Comparison of ENCODE assay signal across 13 cellular contexts in the genomic region with DNA sequence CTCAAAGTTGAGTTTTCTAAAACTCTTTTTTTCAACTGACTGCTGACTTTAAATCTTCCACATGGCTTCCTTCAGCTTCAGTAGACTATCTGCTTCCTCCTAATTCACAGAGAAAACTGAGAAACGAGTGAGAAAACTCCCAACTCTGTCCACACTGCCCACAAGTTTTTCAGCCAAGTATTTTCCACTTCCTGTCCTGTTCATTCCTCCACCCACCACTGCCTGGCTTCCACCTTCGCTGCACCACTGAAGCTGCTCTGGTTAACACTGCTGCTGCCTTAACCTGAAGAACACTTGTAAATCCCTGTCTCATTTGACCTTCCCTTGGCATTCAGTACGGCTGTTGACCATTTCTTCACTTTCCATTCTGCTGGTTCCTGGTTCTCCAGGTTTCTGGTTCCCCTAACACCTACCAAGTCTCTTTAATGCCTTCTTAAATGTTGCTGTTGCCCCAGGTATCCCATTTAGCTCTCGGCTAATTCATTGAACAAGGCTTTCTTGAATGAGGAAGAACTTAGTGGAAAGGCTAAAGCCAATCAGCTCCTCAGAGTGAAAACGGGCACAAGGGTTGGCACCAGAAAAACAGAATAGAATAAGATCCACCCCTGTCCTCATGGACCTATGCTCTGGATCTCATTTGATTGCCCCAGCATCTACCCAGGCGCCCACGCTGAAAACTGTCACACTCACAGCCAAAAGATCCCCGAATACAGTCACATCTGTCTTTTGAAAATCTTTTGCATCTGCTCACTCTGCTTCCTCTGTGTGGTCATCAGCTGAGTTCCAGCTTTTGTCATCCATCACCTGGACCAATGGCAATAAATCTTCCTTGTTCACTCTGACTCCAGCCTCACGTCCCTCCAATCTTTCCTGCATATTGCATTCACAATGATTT.
DNase-seq lines count a peak whose midpoint lies in the region; ATAC-seq, FAIRE-seq and TF ChIP-seq lines count a peak whose summit lies in the region.
"Had no signal": no experiment of that assay in that cellular context is flagged by ENCODE, and none has a peak within 500 bp of the region (broad histone marks: within the 10 kb centered on the region; RNA-seq: fewer than 3 reads in every experiment).

No MANE protein-coding gene starts in this region.

- H3K36me3 Mint-ChIP-seq in GM23338 (ENCODE audit: low read depth) (no peaks in the 10 kb centered on the region), T-helper 17 cell (ENCODE audit: low read depth) (no peaks in the 10 kb centered on the region)

- H3K4me3 ChIP-seq in GM23338, result no peak overlapping the region
- H3K4me3 ChIP-seq in mucosa of descending colon, result no peak overlapping the region
- H3K4me3 ChIP-seq in PC-3 (ENCODE audit: low read length), result no peak overlapping the region
- H3K4me3 ChIP-seq: body of pancreas, gastrocnemius medialis had no signal

- H3K4me1 ChIP-seq in GM23338 (ENCODE audit: insufficient read depth) (no peaks in the 10 kb centered on the region), mucosa of descending colon (ENCODE audit: low read depth) (no peaks in the 10 kb centered on the region), PC-3 (ENCODE audit: insufficient read depth, low read length) (no peaks in the 10 kb centered on the region)
- H3K4me1 ChIP-seq: body of pancreas, gastrocnemius medialis had no signal

- no peaks in the 10 kb centered on the region for H3K27me3 ChIP-seq in GM23338 (ENCODE audit: insufficient read depth)
- no peaks in the 10 kb centered on the region for H3K27me3 ChIP-seq in PC-3 (ENCODE audit: low read length)
- H3K27me3 ChIP-seq: body of pancreas, gastrocnemius medialis had no signal

- H3K79me2 ChIP-seq in GM23338 (replicated peaks; ENCODE audit: insufficient read depth), result no peaks in the 10 kb centered on the region
- H3K79me2 ChIP-seq in PC-3 (ENCODE audit: low read length), result no peaks in the 10 kb centered on the region

- intact Hi-C loops in mucosa of descending colon (cut with DNase I, micrococcal nuclease) (no loop called here), PC-3 (cut with micrococcal nuclease) (no loop called here), left cardiac atrium (cut with DNase I) (no loop called here)

- POLR2A ChIA-PET in PC-3 (lab: Charles Lee; ENCODE audit: unreplicated experiment), result no interaction called here

- H3K4me2 ChIP-seq in GM23338 (no peak overlapping the region), PC-3 (ENCODE audit: low read length) (no peak overlapping the region)

- no peak overlapping the region for H3K9ac ChIP-seq in PC-3 (ENCODE audit: low read length)

- no peak overlapping the region for H3K4me3 Mint-ChIP-seq in GM23338
- no peak overlapping the region for H3K4me3 Mint-ChIP-seq in T-helper 17 cell

- H4K20me1 ChIP-seq in GM23338 (replicated peaks; ENCODE audit: insufficient read depth) (no peaks in the 10 kb centered on the region), PC-3 (ENCODE audit: low read length) (no peaks in the 10 kb centered on the region)

- H3K9me3 Mint-ChIP-seq in GM23338, result no peaks in the 10 kb centered on the region

- CTCF ChIA-PET in PC-3 (lab: Charles Lee), result no interaction called here

- peaks cover 6% of the 10 kb centered on the region for H3K27me3 Mint-ChIP-seq in GM23338 (ENCODE audit: insufficient read depth, low read depth, poor library complexity)
- H3K27me3 Mint-ChIP-seq in T-helper 17 cell, result no peaks in the 10 kb centered on the region

- TF ChIP-seq CTCF in GM23338 (conservative IDR thresholded peaks at IDR 0.05; ENCODE audit: low read depth in 2 of 2), result no peak
- TF ChIP-seq CTCF in mucosa of descending colon (IDR thresholded peaks at IDR 0.05), result no peak
- no peak for TF ChIP-seq CTCF in PC-3 (conservative IDR thresholded peaks at IDR 0.05; ENCODE audit: low read depth, low read length)

- H3K9me3 ChIP-seq in T-helper 17 cell (ENCODE audit: control insufficient read depth, low read length, poor library complexity, severe bottlenecking) (no peaks in the 10 kb centered on the region), mucosa of descending colon (no peaks in the 10 kb centered on the region), PC-3 (ENCODE audit: low read length) (no peaks in the 10 kb centered on the region)
- H3K9me3 ChIP-seq: body of pancreas, gastrocnemius medialis had no signal

- no TSS peak for BruUV-seq in PC-3 (replicated peaks; lab: Mats Ljungman, UMichigan)

- H3F3A ChIP-seq in GM23338 (replicated peaks; ENCODE audit: low read depth), result no peaks in the 10 kb centered on the region
- no peaks in the 10 kb centered on the region for H3F3A ChIP-seq in PC-3 (ENCODE audit: low read length, unreplicated experiment)

- no peak overlapping the region for H3K27ac ChIP-seq in GM23338 (ENCODE audit: low read depth)
- H3K27ac ChIP-seq in PC-3 (ENCODE audit: low read length), result no peak overlapping the region
- H3K27ac ChIP-seq: body of pancreas, gastrocnemius medialis had no signal

- no peaks in the 10 kb centered on the region for H3K36me3 ChIP-seq in GM23338 (ENCODE audit: insufficient read depth)
- no peaks in the 10 kb centered on the region for H3K36me3 ChIP-seq in mucosa of descending colon (ENCODE audit: low read depth)
- H3K36me3 ChIP-seq in PC-3 (ENCODE audit: low read depth, low read length), result no peaks in the 10 kb centered on the region
- H3K36me3 ChIP-seq: gastrocnemius medialis had no signal

- no peak overlapping the region for H3K27ac Mint-ChIP-seq in GM23338
- H3K27ac Mint-ChIP-seq in T-helper 17 cell, result no peak overlapping the region

- no peak for ATAC-seq in GM23338
- ATAC-seq in T-helper 17 cell, result peak; percentile 41
- peak; percentile 15 for ATAC-seq in mucosa of descending colon
- ATAC-seq in PC-3, result no peak
- no peak for ATAC-seq in left cardiac atrium
- ATAC-seq: body of pancreas, gastrocnemius medialis had no signal

- peak; percentile 88 for FAIRE-seq in GM18507 (lab: Jason Lieb, UNC)
- FAIRE-seq: HTR-8/SVneo had no signal

- H2AFZ ChIP-seq in GM23338, result peak overlapping the region; percentile 43; the same call in 1 of the 2 replicates
- H2AFZ ChIP-seq in PC-3 (ENCODE audit: low read length), result no peak overlapping the region

- H3K4me1 Mint-ChIP-seq in GM23338 (peaks cover 9% of the 10 kb centered on the region), T-helper 17 cell (peaks cover 27% of the 10 kb centered on the region)

- H3K9me2 ChIP-seq in GM23338 (ENCODE audit: insufficient read depth) (peaks cover 13% of the 10 kb centered on the region; the same call in 1 of the 2 replicates), PC-3 (replicated peaks; ENCODE audit: low read length) (no peaks in the 10 kb centered on the region)

- no peak for DNase-seq in GM18507 (ENCODE audit: extremely low spot score, insufficient read length, low read depth)
- DNase-seq in GM23338 (ENCODE audit: low spot score), result no peak
- no peak for DNase-seq in T-helper 17 cell
- DNase-seq in mucosa of descending colon, result no peak
- DNase-seq in PC-3, result no peak
- DNase-seq in left cardiac atrium, result no peak
- no peak for DNase-seq in NCI-H128 (lab: John Stamatoyannopoulos, UW; ENCODE audit: unreplicated experiment)
- DNase-seq in amygdala (lab: John Stamatoyannopoulos, UW), result no peak
- DNase-seq: body of pancreas, DMS 273 treated with DMSO at 0.1 percent for 48 hours, gastrocnemius medialis, NCI-H524 treated with DMSO at 0.1 percent for 48 hours had no signal

TF ChIP-seq in GM23338, 12 proteins besides CTCF, POLR2A, EP300 and RAD21 (continues in another document):
- TF ChIP-seq ZNF331 (CRISPR knock-in tag; IDR thresholded peaks at IDR 0.05; ENCODE audit: low read depth) (no peak), CREB1 (CRISPR knock-in tag; IDR thresholded peaks at IDR 0.05; ENCODE audit: low read depth) (no peak), POLR2AphosphoS5 (IDR thresholded peaks at IDR 0.05; ENCODE audit: low read depth) (no peak), EZH2 (IDR thresholded peaks at IDR 0.05; ENCODE audit: low read depth, unreplicated experiment) (no peak), ZNF114 (CRISPR knock-in tag; IDR thresholded peaks at IDR 0.05) (no peak), NANOG (IDR thresholded peaks at IDR 0.05; ENCODE audit: borderline replicate concordance) (no peak), JUNB (IDR thresholded peaks at IDR 0.05; ENCODE audit: unreplicated experiment) (no peak), EZH2phosphoT487 (IDR thresholded peaks at IDR 0.05; ENCODE audit: unreplicated experiment) (no peak)

Comparison
In these comparisons a context has a peak if more than half of its experiments do, and no peak if none do; other contexts are left out.
1. ATAC-seq: peak in T-helper 17 cell (single experiment) and mucosa of descending colon (single experiment); none in GM23338 (single experiment), PC-3 (single experiment) and left cardiac atrium (0 of 2).